1 cellular context compared by ENCODE assay signal in genomic region chr2:161160226-161161073, GRCh38.
TF ChIP-seq lines count a peak whose summit lies in the region.

Gene TANK (plus strand): TSS chr2:161160428. CDS start chr2:161179663, 19,235 bp downstream.

TF ChIP-seq in GM23338, 12 proteins besides CTCF, POLR2A, EP300 and RAD21 (continued from another document):
- TF ChIP-seq ETS1 (IDR thresholded peaks at IDR 0.05) = peak; percentile 65; the same call in 1 of the 2 replicates
- no peak for TF ChIP-seq NANOG (IDR thresholded peaks at IDR 0.05; ENCODE audit: borderline replicate concordance)
- TF ChIP-seq POLR2AphosphoS5 (IDR thresholded peaks at IDR 0.05; ENCODE audit: low read depth) = peak; percentile 93
- no peak for TF ChIP-seq ZNF462 (CRISPR knock-in tag; IDR thresholded peaks at IDR 0.05)
- TF ChIP-seq CREB1 (CRISPR knock-in tag; IDR thresholded peaks at IDR 0.05; ENCODE audit: low read depth) = no peak
- no peak for TF ChIP-seq STAT1 (IDR thresholded peaks at IDR 0.05; ENCODE audit: unreplicated experiment)
- TF ChIP-seq ZNF331 (CRISPR knock-in tag; IDR thresholded peaks at IDR 0.05; ENCODE audit: low read depth) = no peak
- no peak for TF ChIP-seq JUNB (IDR thresholded peaks at IDR 0.05; ENCODE audit: unreplicated experiment)
- no peak for TF ChIP-seq ZNF114 (CRISPR knock-in tag; IDR thresholded peaks at IDR 0.05)
- no peak for TF ChIP-seq EZH2phosphoT487 (IDR thresholded peaks at IDR 0.05; ENCODE audit: unreplicated experiment)
